ENCODE assay signal across 9 cellular contexts in the genomic region with DNA sequence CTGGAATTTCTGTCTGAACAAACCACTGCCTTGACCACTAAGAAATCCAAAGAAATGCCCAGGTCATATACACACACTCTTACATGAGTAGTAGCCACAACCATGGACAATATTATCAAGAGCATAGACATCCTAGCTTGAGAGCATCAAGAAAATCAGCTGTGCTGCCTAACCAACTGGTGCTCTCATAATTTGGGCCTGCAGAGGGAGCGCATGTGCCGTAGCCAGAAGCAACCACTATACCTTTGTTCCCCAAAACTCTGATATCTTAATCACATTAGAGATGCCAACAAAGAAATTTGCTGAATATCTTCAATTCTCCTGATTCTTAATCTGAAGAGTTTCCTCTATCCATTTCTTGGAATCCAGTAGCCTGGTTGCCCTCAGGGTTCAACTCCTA.
DNase-seq lines count a peak whose midpoint lies in the region; ATAC-seq and TF ChIP-seq lines count a peak whose summit lies in the region.
"Had no signal": no experiment of that assay in that cellular context is flagged by ENCODE, and none has a peak within 500 bp of the region (broad histone marks: within the 10 kb centered on the region; RNA-seq: fewer than 3 reads in every experiment).

No MANE protein-coding gene starts in this region.

- H3K27me3 ChIP-seq in breast epithelium (peaks cover 0 to 16% of the 10 kb centered on the region in 2 donors), right lobe of liver (no peaks in the 10 kb centered on the region)

- TF ChIP-seq CTCF in MCF 10A (IDR thresholded peaks at IDR 0.05; ENCODE audit: unreplicated experiment) (peak; percentile 53), breast epithelium (IDR thresholded peaks at IDR 0.05) (no peak), right lobe of liver (IDR thresholded peaks at IDR 0.05) (peak; percentile 46 to 54 (median 52))

- no peak overlapping the region for H3K4me3 ChIP-seq in breast epithelium
- H3K4me3 ChIP-seq in right lobe of liver = no peak overlapping the region

- intact Hi-C loops in MCF 10A (cut with micrococcal nuclease) (loop anchor here (5.0 kb wide), 1 partner anchor 261 kb away; no protein-coding TSS in a partner anchor), breast epithelium (cut with DNase I; ENCODE audit: low total_unique reads) (no loop called here), right lobe of liver (cut with DNase I) (no loop called here)
- intact Hi-C loops in activated T-helper 1 cell treated with anti-CD3 and anti-CD28 coated beads, Interleukin-12 subunit alpha, Interleukin-12 subunit beta, Interleukin-2, Interleukin-4 antibody, amounts not matched to agents 30 ng/mL and 10 ng/mL and 1 ng/mL, durations not matched to agents 14 hours and 24 hours and 36 hours (cut with micrococcal nuclease) = loop anchor here (1.0 to 10.0 kb wide), 3 partner anchors 263 to 415 kb away; no protein-coding TSS in a partner anchor

- WGBS in right lobe of liver (ENCODE audit: insufficient coverage, low coverage, low lambda C conversion rate, missing lambda C conversion rate) = 70% methylated on average over 2 of the region's 2 CpGs

- TF ChIP-seq POLR2A in breast epithelium (IDR thresholded peaks at IDR 0.05) = no peak
- TF ChIP-seq POLR2A in right lobe of liver (IDR thresholded peaks at IDR 0.05) = no peak

- H3K27ac Mint-ChIP-seq in MCF 10A (ENCODE audit: low read depth, unreplicated experiment) = no peak overlapping the region
- H3K27ac Mint-ChIP-seq in activated T-helper 1 cell treated with anti-CD3 and anti-CD28 coated beads, Interleukin-12 subunit alpha, Interleukin-12 subunit beta, Interleukin-2, Interleukin-4 antibody, amounts not matched to agents 30 ng/mL and 10 ng/mL and 1 ng/mL, durations not matched to agents 14 hours and 24 hours and 36 hours = no peak overlapping the region
- H3K27ac Mint-ChIP-seq: activated naive CD8-positive, alpha-beta T cell had no signal

- no TSS peak for BruUV-seq in MCF 10A (replicated peaks; lab: Mats Ljungman, UMichigan)

- CTCF ChIA-PET in MCF 10A (lab: Yijun Ruan, JAX) = interaction anchor here (0.7 to 2.4 kb wide), 4 partner anchors 10 to 528 kb away, joined by 3 to 14 read pairs (median 4); no protein-coding TSS in a partner anchor

- DNase-seq in MCF 10A (ENCODE audit: unreplicated experiment) (peak; percentile 40), breast epithelium (ENCODE audit: low spot score in 2 of 2) (no peak), MV-4-11 (lab: John Stamatoyannopoulos, UW) (peak; percentile 8), right lobe of liver (peak in 1 of 3 donors; percentile 26), HPDE6-E6E7 (ENCODE audit: extremely low spot score) (no peak), occipital lobe (lab: John Stamatoyannopoulos, UW) (no peak)
- peak; percentile 0 for DNase-seq in activated T-helper 1 cell treated with anti-CD3 and anti-CD28 coated beads, Interleukin-12 subunit alpha, Interleukin-12 subunit beta, Interleukin-2, Interleukin-4 antibody, amounts not matched to agents 30 ng/mL and 10 ng/mL and 1 ng/mL, durations not matched to agents 14 hours and 24 hours and 36 hours (ENCODE audit: low spot score)

- peaks cover 54% of the 10 kb centered on the region for H3K27me3 Mint-ChIP-seq in MCF 10A (ENCODE audit: insufficient read depth, unreplicated experiment)
- peaks cover 3% of the 10 kb centered on the region for H3K27me3 Mint-ChIP-seq in activated T-helper 1 cell treated with anti-CD3 and anti-CD28 coated beads, Interleukin-12 subunit alpha, Interleukin-12 subunit beta, Interleukin-2, Interleukin-4 antibody, amounts not matched to agents 30 ng/mL and 10 ng/mL and 1 ng/mL, durations not matched to agents 14 hours and 24 hours and 36 hours (ENCODE audit: insufficient read depth)
- H3K27me3 Mint-ChIP-seq: activated naive CD8-positive, alpha-beta T cell had no signal

- no peak overlapping the region for H3K4me3 Mint-ChIP-seq in MCF 10A (ENCODE audit: unreplicated experiment)
- no peak overlapping the region for H3K4me3 Mint-ChIP-seq in activated T-helper 1 cell treated with anti-CD3 and anti-CD28 coated beads, Interleukin-12 subunit alpha, Interleukin-12 subunit beta, Interleukin-2, Interleukin-4 antibody, amounts not matched to agents 30 ng/mL and 10 ng/mL and 1 ng/mL, durations not matched to agents 14 hours and 24 hours and 36 hours
- H3K4me3 Mint-ChIP-seq: activated naive CD8-positive, alpha-beta T cell had no signal

- H3K9me3 ChIP-seq in breast epithelium (no peaks in the 10 kb centered on the region), right lobe of liver (no peaks in the 10 kb centered on the region)

- peaks cover 7% of the 10 kb centered on the region for H3K9me3 Mint-ChIP-seq in MCF 10A (ENCODE audit: unreplicated experiment)
- no peaks in the 10 kb centered on the region for H3K9me3 Mint-ChIP-seq in activated T-helper 1 cell treated with anti-CD3 and anti-CD28 coated beads, Interleukin-12 subunit alpha, Interleukin-12 subunit beta, Interleukin-2, Interleukin-4 antibody, amounts not matched to agents 30 ng/mL and 10 ng/mL and 1 ng/mL, durations not matched to agents 14 hours and 24 hours and 36 hours

- H3K4me1 ChIP-seq in breast epithelium (no peaks in the 10 kb centered on the region), right lobe of liver (no peaks in the 10 kb centered on the region)

- H3K27ac ChIP-seq in breast epithelium (no peak overlapping the region), right lobe of liver (no peak overlapping the region)

- H3K36me3 ChIP-seq in breast epithelium (no peaks in the 10 kb centered on the region), right lobe of liver (no peaks in the 10 kb centered on the region)

- POLR2A ChIA-PET in MCF 10A (lab: Yijun Ruan, JAX) = no interaction called here

- no peaks in the 10 kb centered on the region for H3K4me1 Mint-ChIP-seq in MCF 10A (ENCODE audit: insufficient read depth, unreplicated experiment)
- H3K4me1 Mint-ChIP-seq in activated T-helper 1 cell treated with anti-CD3 and anti-CD28 coated beads, Interleukin-12 subunit alpha, Interleukin-12 subunit beta, Interleukin-2, Interleukin-4 antibody, amounts not matched to agents 30 ng/mL and 10 ng/mL and 1 ng/mL, durations not matched to agents 14 hours and 24 hours and 36 hours (ENCODE audit: low read depth) = no peaks in the 10 kb centered on the region

- ATAC-seq in right lobe of liver (peak; percentile 50 to 75 (median 66)), GM19455 (IDR thresholded peaks at IDR 0.05; ENCODE audit: unreplicated experiment) (no peak)

- H3K36me3 Mint-ChIP-seq in MCF 10A (ENCODE audit: insufficient read depth, unreplicated experiment) = no peaks in the 10 kb centered on the region
- H3K36me3 Mint-ChIP-seq in activated T-helper 1 cell treated with anti-CD3 and anti-CD28 coated beads, Interleukin-12 subunit alpha, Interleukin-12 subunit beta, Interleukin-2, Interleukin-4 antibody, amounts not matched to agents 30 ng/mL and 10 ng/mL and 1 ng/mL, durations not matched to agents 14 hours and 24 hours and 36 hours (ENCODE audit: low read depth) = no peaks in the 10 kb centered on the region
- H3K36me3 Mint-ChIP-seq: activated naive CD8-positive, alpha-beta T cell had no signal

Comparison
In these comparisons a context has a peak if more than half of its experiments do, and no peak if none do; other contexts are left out.
1. DNase-seq: peak in MCF 10A (single experiment), MV-4-11 (single experiment) and activated T-helper 1 cell treated with anti-CD3 and anti-CD28 coated beads, Interleukin-12 subunit alpha, Interleukin-12 subunit beta, Interleukin-2, Interleukin-4 antibody, amounts not matched to agents 30 ng/mL and 10 ng/mL and 1 ng/mL, durations not matched to agents 14 hours and 24 hours and 36 hours (single experiment); none in breast epithelium (0 of 2), HPDE6-E6E7 (single experiment) and occipital lobe (single experiment).
2. CTCF ChIP-seq: peak in MCF 10A (single experiment) and right lobe of liver (4 of 4); none in breast epithelium (0 of 3).
3. intact Hi-C loops: an anchor here in MCF 10A (5.0 kb wide) and activated T-helper 1 cell treated with anti-CD3 and anti-CD28 coated beads, Interleukin-12 subunit alpha, Interleukin-12 subunit beta, Interleukin-2, Interleukin-4 antibody, amounts not matched to agents 30 ng/mL and 10 ng/mL and 1 ng/mL, durations not matched to agents 14 hours and 24 hours and 36 hours (1.0 to 10.0 kb wide); none called in breast epithelium and right lobe of liver.